ENCODE assay signal across 30 cellular contexts in genomic region chr4:85531575-85532339, GRCh38. TPM values are rescaled to one million over a fixed set of nuclear protein-coding genes. Genes with fewer than 3 reads are reported as not detected.
"Had no signal": no experiment of that assay in that cellular context is flagged by ENCODE, and none has a peak within 500 bp of the region (broad histone marks: within the 10 kb centered on the region; RNA-seq: fewer than 3 reads in every experiment).

No MANE protein-coding gene starts in this region.

- H3K27ac Mint-ChIP-seq: activated CD4-positive, alpha-beta memory T cell treated with anti-CD3 and anti-CD28 coated beads for 36 hours; activated CD4-positive, alpha-beta T cell treated with anti-CD3 and anti-CD28 coated beads, Interleukin-2, amount 10 ng/mL, durations not matched to agents 24 days and 14 days; activated naive CD4-positive, alpha-beta T cell treated with anti-CD3 and anti-CD28 coated beads, Interleukin-2, amount 10 ng/mL, durations not matched to agents 7 days and 5 days; activated T-cell treated with anti-CD3 and anti-CD28 coated beads, Interleukin-2, amount 50 U/mL, for 24 hours; endodermal cell; T-helper 2 cell treated with Interferon-gamma antibody and Interleukin-4, amounts not matched to agents 5 μg/mL and 100 μg/mL, for 36 hours had no signal

- H3K4me1 Mint-ChIP-seq: activated CD4-positive, alpha-beta T cell treated with anti-CD3 and anti-CD28 coated beads, Interleukin-2, amount 10 ng/mL, durations not matched to agents 24 days and 14 days; activated naive CD4-positive, alpha-beta T cell treated with anti-CD3 and anti-CD28 coated beads, Interleukin-2, amount 10 ng/mL, durations not matched to agents 7 days and 5 days; endodermal cell had no signal

- H3K27me3 Mint-ChIP-seq: activated CD4-positive, alpha-beta memory T cell treated with anti-CD3 and anti-CD28 coated beads for 36 hours; activated CD4-positive, alpha-beta T cell treated with anti-CD3 and anti-CD28 coated beads, Interleukin-2, amount 10 ng/mL, durations not matched to agents 24 days and 14 days; activated naive CD4-positive, alpha-beta T cell treated with anti-CD3 and anti-CD28 coated beads, Interleukin-2, amount 10 ng/mL, durations not matched to agents 7 days and 5 days; activated T-cell treated with anti-CD3 and anti-CD28 coated beads, Interleukin-2, amount 50 U/mL, for 24 hours; naive thymus-derived CD8-positive, alpha-beta T cell had no signal

- H3K36me3 Mint-ChIP-seq: activated CD4-positive, alpha-beta memory T cell treated with anti-CD3 and anti-CD28 coated beads for 36 hours; activated naive CD4-positive, alpha-beta T cell treated with anti-CD3 and anti-CD28 coated beads, Interleukin-2, amount 10 ng/mL, durations not matched to agents 7 days and 5 days; naive thymus-derived CD8-positive, alpha-beta T cell had no signal

- DNase-seq: activated CD4-positive, alpha-beta memory T cell treated with anti-CD3 and anti-CD28 coated beads for 36 hours; activated CD4-positive, alpha-beta T cell treated with anti-CD3 and anti-CD28 coated beads, Interleukin-2, amount 10 ng/mL, durations not matched to agents 24 days and 14 days; activated CD4-positive, CD25-positive, alpha-beta regulatory T cell treated with anti-CD3 and anti-CD28 coated beads, Interleukin-2, amount 50 U/mL, for 72 hours; activated CD8-positive, alpha-beta memory T cell treated with anti-CD3 and anti-CD28 coated beads, Interleukin-2, amount 50 U/mL, for 48 hours; activated gamma-delta T cell; activated naive CD4-positive, alpha-beta T cell treated with anti-CD3 and anti-CD28 coated beads, Interleukin-2, amount 10 ng/mL, durations not matched to agents 7 days and 5 days; activated T-cell treated with anti-CD3 and anti-CD28 coated beads, Interleukin-2, amount 50 U/mL, for 24 hours; amygdala; caudate nucleus; cortex of kidney; endodermal cell; foreskin fibroblast; head of caudate nucleus; hippocampal formation; left cardiac atrium; mammary epithelial cell; midbrain; naive thymus-derived CD8-positive, alpha-beta T cell; nucleus accumbens; pancreas; psoas muscle; stimulated activated CD4-positive, alpha-beta T cell treated with anti-CD3 and anti-CD28 coated beads, Interleukin-1b, Interleukin-23, amount 100 ng/mL, for 48 hours; stimulated activated CD4-positive, alpha-beta T cell treated with anti-CD3 and anti-CD28 coated beads, Interleukin-4, amount 100 ng/mL, for 4 hours; stimulated activated CD8-positive, alpha-beta memory T cell treated with anti-CD3 and anti-CD28 coated beads, Interleukin-4, amount 100 ng/mL, for 48 hours; stimulated activated naive CD4-positive, alpha-beta T cell; WERI-Rb-1 had no signal

- H3K9me3 Mint-ChIP-seq: activated CD4-positive, alpha-beta memory T cell treated with anti-CD3 and anti-CD28 coated beads for 36 hours; activated CD4-positive, alpha-beta T cell treated with anti-CD3 and anti-CD28 coated beads, Interleukin-2, amount 10 ng/mL, durations not matched to agents 24 days and 14 days; activated naive CD4-positive, alpha-beta T cell treated with anti-CD3 and anti-CD28 coated beads, Interleukin-2, amount 10 ng/mL, durations not matched to agents 7 days and 5 days; endodermal cell; neural crest cell; T-helper 2 cell treated with Interferon-gamma antibody and Interleukin-4, amounts not matched to agents 5 μg/mL and 100 μg/mL, for 36 hours had no signal

- ATAC-seq: esophagus mucosa; left cardiac atrium; naive thymus-derived CD8-positive, alpha-beta T cell; psoas muscle had no signal

- H3K4me3 Mint-ChIP-seq: activated CD4-positive, alpha-beta memory T cell treated with anti-CD3 and anti-CD28 coated beads for 36 hours; activated CD4-positive, alpha-beta T cell treated with anti-CD3 and anti-CD28 coated beads, Interleukin-2, amount 10 ng/mL, durations not matched to agents 24 days and 14 days; activated naive CD4-positive, alpha-beta T cell treated with anti-CD3 and anti-CD28 coated beads, Interleukin-2, amount 10 ng/mL, durations not matched to agents 7 days and 5 days; activated T-cell treated with anti-CD3 and anti-CD28 coated beads, Interleukin-2, amount 50 U/mL, for 24 hours; endodermal cell; naive thymus-derived CD8-positive, alpha-beta T cell; neural crest cell; T-helper 2 cell treated with Interferon-gamma antibody and Interleukin-4, amounts not matched to agents 5 μg/mL and 100 μg/mL, for 36 hours had no signal

RNA-seq across cellular contexts. Expression of gene ARHGAP24, which starts 56.8 kb away (rescaled TPM):
- total RNA-seq: activated CD4-positive, alpha-beta memory T cell treated with anti-CD3 and anti-CD28 coated beads for 36 hours; activated CD4-positive, alpha-beta T cell treated with anti-CD3 and anti-CD28 coated beads, Interleukin-2, amount 10 ng/mL, durations not matched to agents 24 days and 14 days; activated CD8-positive, alpha-beta memory T cell treated with anti-CD3 and anti-CD28 coated beads for 36 hours had no signal
- polyA plus RNA-seq: naive thymus-derived CD8-positive, alpha-beta T cell had no signal
